Comparison of ENCODE assay signal across 1 cellular context in the genomic region with DNA sequence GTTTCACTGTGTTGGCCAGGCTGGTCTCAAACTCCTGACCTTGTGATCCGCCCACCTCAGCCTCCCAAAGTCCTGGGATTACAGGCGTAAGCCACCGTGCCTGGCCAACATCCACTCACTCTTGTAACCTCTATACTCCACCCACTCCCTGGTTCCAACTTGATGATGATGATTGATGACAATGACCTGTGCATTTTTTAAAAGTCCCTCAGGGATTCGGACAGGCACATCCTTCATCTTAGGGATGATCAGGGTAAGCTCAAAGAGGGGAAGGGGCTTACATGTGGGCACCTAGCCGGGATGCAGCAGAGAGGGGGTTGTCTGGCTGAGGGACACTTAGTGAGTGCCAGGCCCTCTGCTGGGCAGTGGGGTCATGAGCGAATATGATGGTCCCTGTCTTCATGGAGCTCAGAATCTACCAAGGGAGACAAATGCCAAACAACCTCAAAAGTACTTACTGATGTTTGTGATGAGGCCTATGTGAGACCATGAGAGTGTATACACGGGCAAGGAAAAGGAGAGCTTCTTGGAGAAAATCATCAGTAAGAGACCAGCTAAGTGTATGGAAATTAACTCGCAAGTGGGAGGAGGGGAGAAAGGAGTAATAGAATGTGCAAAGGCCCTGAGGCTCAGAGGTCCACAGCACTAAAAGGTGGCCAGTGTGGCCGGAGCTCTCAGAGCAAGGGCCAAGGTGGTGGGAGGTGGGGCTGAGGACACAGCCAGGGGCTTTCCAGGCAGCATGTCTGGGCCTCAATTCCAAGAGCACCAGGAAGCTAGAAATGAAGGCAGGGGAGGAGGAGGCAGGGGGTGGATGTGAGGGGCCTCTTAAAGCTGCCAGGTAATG.
A peak's percentile ranks its signal among the peaks of the same experiment; 100 is the strongest.
TF ChIP-seq lines count a peak whose summit lies in the region.

No MANE protein-coding gene starts in this region.

TF ChIP-seq in H1, 55 proteins besides CTCF, POLR2A, EP300 and RAD21:
- TF ChIP-seq KDM1A (IDR thresholded peaks at IDR 0.05; ENCODE audit: borderline replicate concordance, low read length), result 0 out of 2 replicates have a peak, but pooled peaks have one; percentile 50
- TF ChIP-seq, protein P1, sequence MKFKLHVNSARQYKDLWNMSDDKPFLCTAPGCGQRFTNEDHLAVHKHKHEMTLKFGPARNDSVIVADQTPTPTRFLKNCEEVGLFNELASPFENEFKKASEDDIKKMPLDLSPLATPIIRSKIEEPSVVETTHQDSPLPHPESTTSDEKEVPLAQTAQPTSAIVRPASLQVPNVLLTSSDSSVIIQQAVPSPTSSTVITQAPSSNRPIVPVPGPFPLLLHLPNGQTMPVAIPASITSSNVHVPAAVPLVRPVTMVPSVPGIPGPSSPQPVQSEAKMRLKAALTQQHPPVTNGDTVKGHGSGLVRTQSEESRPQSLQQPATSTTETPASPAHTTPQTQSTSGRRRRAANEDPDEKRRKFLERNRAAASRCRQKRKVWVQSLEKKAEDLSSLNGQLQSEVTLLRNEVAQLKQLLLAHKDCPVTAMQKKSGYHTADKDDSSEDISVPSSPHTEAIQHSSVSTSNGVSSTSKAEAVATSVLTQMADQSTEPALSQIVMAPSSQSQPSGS (IDR thresholded peaks at IDR 0.05; ENCODE audit: low read length), result no peak
